14 cellular contexts compared by ENCODE assay signal in genomic region chr2:111227716-111228141, GRCh38.
DNase-seq lines count a peak whose midpoint lies in the region; ATAC-seq, FAIRE-seq and TF ChIP-seq lines count a peak whose summit lies in the region.
"Had no signal": no experiment of that assay in that cellular context is flagged by ENCODE, and none has a peak within 500 bp of the region (broad histone marks: within the 10 kb centered on the region; RNA-seq: fewer than 3 reads in every experiment).

No MANE protein-coding gene starts in this region.

- no peak for ATAC-seq in HG03439 (IDR thresholded peaks at IDR 0.05; ENCODE audit: unreplicated experiment)
- ATAC-seq: CD8-positive, alpha-beta T cell; effector memory CD8-positive, alpha-beta T cell had no signal

- no peaks in the 10 kb centered on the region for H3K36me3 ChIP-seq in brain microvascular endothelial cell (replicated peaks)
- H3K36me3 ChIP-seq: sigmoid colon had no signal

- TF ChIP-seq CTCF in AG09309 (IDR thresholded peaks at IDR 0.05; ENCODE audit: control insufficient read depth, insufficient read depth, low read depth, low read length, missing control alignments) (no peak), brain microvascular endothelial cell (IDR thresholded peaks at IDR 0.05; ENCODE audit: low read depth, low read length, missing control alignments) (no peak), D721Med (IDR thresholded peaks at IDR 0.05; ENCODE audit: insufficient read depth, missing control alignments) (no peak)

- H3K27me3 ChIP-seq in brain microvascular endothelial cell (replicated peaks), result no peaks in the 10 kb centered on the region
- H3K27me3 ChIP-seq: sigmoid colon had no signal

- FAIRE-seq in D721Med (lab: Jason Lieb, UNC), result no peak

- H3K4me3 ChIP-seq in AG09309 (ENCODE audit: control insufficient read depth, low read depth, low read length) (no peak overlapping the region), brain microvascular endothelial cell (ENCODE audit: low read depth, low read length) (no peak overlapping the region)
- H3K4me3 ChIP-seq: sigmoid colon had no signal

- in situ Hi-C loops in brain microvascular endothelial cell (cut with HindIII; ENCODE audit: low pct_ligation_motif_present, low sequenced_read_pairs), result no loop called here

- no peak overlapping the region for H3K27ac ChIP-seq in brain microvascular endothelial cell
- H3K27ac ChIP-seq: sigmoid colon had no signal

- DNase-seq in AG09309 (ENCODE audit: low read depth) (peak; percentile 62), HT1080 (ENCODE audit: low read depth) (peak; percentile 63), brain microvascular endothelial cell (peak; percentile 59), left kidney (ENCODE audit: low read depth, low spot score) (peak; percentile 38), DMS53 treated with DMSO at 0.1 percent for 48 hours (lab: John Stamatoyannopoulos, UW; ENCODE audit: unreplicated experiment) (no peak), LoVo (ENCODE audit: low spot score) (no peak), D721Med (ENCODE audit: insufficient read length, low spot score) (no peak)
- DNase-seq: activated CD4-positive, CD25-positive, alpha-beta regulatory T cell treated with anti-CD3 and anti-CD28 coated beads, Interleukin-2, amount 50 U/mL, for 72 hours; activated naive CD4-positive, alpha-beta T cell treated with anti-CD3 and anti-CD28 coated beads for 36 hours; CD8-positive, alpha-beta T cell; effector memory CD8-positive, alpha-beta T cell; NCI-H1417; sigmoid colon had no signal

Comparison
In these comparisons a context has a peak if more than half of its experiments do, and no peak if none do; other contexts are left out.
1. DNase-seq: peak in AG09309 (single experiment), HT1080 (single experiment), brain microvascular endothelial cell (single experiment) and left kidney (single experiment); none in DMS53 treated with DMSO at 0.1 percent for 48 hours (single experiment), LoVo (single experiment) and D721Med (single experiment).